In the genomic region with DNA sequence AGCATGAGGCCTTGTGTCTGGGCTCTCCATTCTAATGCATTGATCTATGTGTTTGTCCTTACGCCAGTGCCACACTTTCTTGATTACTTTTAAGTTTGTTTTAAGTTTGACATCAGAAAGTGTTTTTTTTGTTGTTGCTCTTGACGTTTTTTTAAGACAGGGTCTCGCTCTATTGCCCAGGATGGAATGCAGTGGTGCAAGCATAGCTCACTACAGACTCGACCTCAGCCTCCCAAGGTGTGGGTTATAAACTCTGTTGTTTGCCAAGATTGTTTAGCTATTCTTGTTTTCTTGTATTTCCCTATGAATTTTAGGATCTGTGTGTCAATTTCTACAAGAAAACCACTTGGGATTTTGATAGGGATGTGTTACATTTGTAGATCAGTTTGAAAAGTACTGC, we compare ENCODE assay signal across 25 cellular contexts. TPM values are rescaled to one million over a fixed set of nuclear protein-coding genes. Genes with fewer than 3 reads are reported as not detected.
A peak's percentile ranks its signal among the peaks of the same experiment; 100 is the strongest.
DNase-seq lines count a peak whose midpoint lies in the region; ATAC-seq and TF ChIP-seq lines count a peak whose summit lies in the region.
"Had no signal": no experiment of that assay in that cellular context is flagged by ENCODE, and none has a peak within 500 bp of the region (broad histone marks: within the 10 kb centered on the region; RNA-seq: fewer than 3 reads in every experiment).

No MANE protein-coding gene starts in this region.

- H3K4me1 ChIP-seq in thyroid gland = peaks cover 48 to 50% of the 10 kb centered on the region in 2 donors

- no peaks in the 10 kb centered on the region for H3K36me3 Mint-ChIP-seq in T-helper 17 cell (ENCODE audit: low read depth)

- peaks cover 30% of the 10 kb centered on the region for H3K4me1 Mint-ChIP-seq in T-helper 17 cell

- H3K27ac ChIP-seq in thyroid gland = peak overlapping the region; percentile 46 to 94 (median 66)
- H3K27ac ChIP-seq: BLaER1 had no signal

- H3K9me3 ChIP-seq in T-helper 17 cell (ENCODE audit: control insufficient read depth, low read length, poor library complexity, severe bottlenecking) (no peaks in the 10 kb centered on the region), thyroid gland (no peaks in the 10 kb centered on the region)
- H3K9me3 ChIP-seq: BE2C, BLaER1 had no signal

- 36 to 42% methylated on average over 4 of the region's 4 CpGs for WGBS in thyroid gland, 2 donors

- peaks cover 0 to 13% of the 10 kb centered on the region in 2 donors for H3K36me3 ChIP-seq in thyroid gland

- no peaks in the 10 kb centered on the region for H3K27me3 Mint-ChIP-seq in T-helper 17 cell
- H3K27me3 Mint-ChIP-seq: CD4-positive, alpha-beta memory T cell; CD4-positive, CD25-positive, alpha-beta regulatory T cell; CD8-positive, alpha-beta memory T cell had no signal

- no peak overlapping the region for H3K4me3 Mint-ChIP-seq in T-helper 17 cell
- H3K4me3 Mint-ChIP-seq: CD14-positive monocyte; CD4-positive, alpha-beta memory T cell had no signal

- no peak for TF ChIP-seq CTCF in thyroid gland (IDR thresholded peaks at IDR 0.05)

- intact Hi-C loops in thyroid gland (cut with DNase I) = no loop called here
- intact Hi-C loops in Right ventricle myocardium inferior (cut with DNase I) = no loop called here

- DNase-seq in T-helper 17 cell (no peak), kidney tubule cell (ENCODE audit: low spot score) (peak; percentile 22), renal cortical epithelial cell (ENCODE audit: low read depth) (peak; percentile 73), thyroid gland (peak; percentile 56 to 65), HK-2 (ENCODE audit: unreplicated experiment) (no peak), HuH-7.5 (ENCODE audit: low spot score) (no peak), Right ventricle myocardium inferior (ENCODE audit: missing footprints) (no peak)
- DNase-seq: 8988T; ACHN; BE2C; C1 segment of cervical spinal cord; CD4-positive, alpha-beta memory T cell; CD4-positive, CD25-positive, alpha-beta regulatory T cell; CD8-positive, alpha-beta memory T cell; COR-L47; DMS 273 treated with DMSO at 0.1 percent for 48 hours; DMS153; DMS53; DMS79; DND-41; EL; GDM1 had no signal

- no peak for ATAC-seq in T-helper 17 cell
- ATAC-seq in Right ventricle myocardium inferior = no peak
- ATAC-seq: GM12878 had no signal

- H3K27ac Mint-ChIP-seq in T-helper 17 cell = peak overlapping the region; percentile 39
- H3K27ac Mint-ChIP-seq: CD14-positive monocyte had no signal

- no peak overlapping the region for H3K4me3 ChIP-seq in thyroid gland (replicated peaks in 1 of 3)
- H3K4me3 ChIP-seq: BLaER1, GM12878 had no signal

- H3K27me3 ChIP-seq in thyroid gland = no peaks in the 10 kb centered on the region
- H3K27me3 ChIP-seq: BE2C, BLaER1 had no signal

- peak in 1 of 2 donors; percentile 25 for TF ChIP-seq POLR2A in thyroid gland (IDR thresholded peaks at IDR 0.05)

RNA-seq across cellular contexts. Expression of a gene that starts 5.6 kb away (rescaled TPM):
- total RNA-seq in T-helper 17 cell (10 to 100 TPM; 10.2 to 22.3 TPM), renal cortical epithelial cell (11.6 and 12.0 TPM in 2 replicates), thyroid gland (10 to 100 TPM; 22.2 to 30.7 (median 25.5) TPM), Right ventricle myocardium inferior (33.9 TPM)

Comparison
In these comparisons a context has a peak if more than half of its experiments do, and no peak if none do; other contexts are left out.
1. DNase-seq: peak in kidney tubule cell (single experiment), renal cortical epithelial cell (single experiment) and thyroid gland (2 of 2); none in T-helper 17 cell (0 of 3), HK-2 (single experiment), HuH-7.5 (single experiment) and Right ventricle myocardium inferior (single experiment).